Comparison of ENCODE assay signal across 1 cellular context in the genomic region with DNA sequence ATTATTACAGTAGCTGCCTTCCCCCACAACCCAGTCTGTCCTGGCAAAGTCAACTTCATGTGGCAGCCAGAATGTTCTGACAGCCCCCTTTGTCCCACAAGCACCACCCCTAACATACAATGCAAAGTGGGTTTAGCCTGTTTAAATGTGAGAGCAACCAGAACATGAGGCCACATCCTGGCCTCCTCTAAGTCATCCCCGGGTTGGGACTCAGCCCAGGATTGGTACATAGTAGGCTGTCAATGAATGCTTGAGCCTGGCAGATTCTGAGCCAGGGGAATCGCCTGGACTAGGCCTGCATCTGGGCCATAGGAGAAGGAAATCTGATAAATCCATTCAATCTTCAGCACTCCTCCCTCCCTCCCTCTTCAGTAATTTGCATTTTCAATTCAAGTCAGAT.
TF ChIP-seq lines count a peak whose summit lies in the region.

No MANE protein-coding gene starts in this region.

TF ChIP-seq in IMR-90, 13 proteins besides CTCF, POLR2A, EP300 and RAD21:
- TF ChIP-seq, protein P1, sequence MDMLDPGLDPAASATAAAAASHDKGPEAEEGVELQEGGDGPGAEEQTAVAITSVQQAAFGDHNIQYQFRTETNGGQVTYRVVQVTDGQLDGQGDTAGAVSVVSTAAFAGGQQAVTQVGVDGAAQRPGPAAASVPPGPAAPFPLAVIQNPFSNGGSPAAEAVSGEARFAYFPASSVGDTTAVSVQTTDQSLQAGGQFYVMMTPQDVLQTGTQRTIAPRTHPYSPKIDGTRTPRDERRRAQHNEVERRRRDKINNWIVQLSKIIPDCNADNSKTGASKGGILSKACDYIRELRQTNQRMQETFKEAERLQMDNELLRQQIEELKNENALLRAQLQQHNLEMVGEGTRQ (IDR thresholded peaks at IDR 0.05; ENCODE audit: low read depth, low read length): no peak
- TF ChIP-seq NFE2L2 (IDR thresholded peaks at IDR 0.05; ENCODE audit: low read depth, low read length) (no peak), RCOR1 (IDR thresholded peaks at IDR 0.05; ENCODE audit: insufficient replicate concordance, low read length) (no peak)
TF ChIP-seq in IMR-90: peak in this region for 0.
